In genomic region chr6:72238900-72239299, GRCh38 we compare ENCODE assay signal across 16 cellular contexts.
DNase-seq lines count a peak whose midpoint lies in the region; ATAC-seq and TF ChIP-seq lines count a peak whose summit lies in the region.
"Had no signal": no experiment of that assay in that cellular context is flagged by ENCODE, and none has a peak within 500 bp of the region (broad histone marks: within the 10 kb centered on the region; RNA-seq: fewer than 3 reads in every experiment).

No MANE protein-coding gene starts in this region.

- intact Hi-C loops in IMR-90 (cut with micrococcal nuclease) = no loop called here
- intact Hi-C loops in testis (cut with DNase I; ENCODE audit: low total_unique reads) = no loop called here

- no peak overlapping the region for H3K56ac ChIP-seq in IMR-90 (ENCODE audit: extremely low read depth, insufficient read depth, low read length)

- no peak overlapping the region for H3K23ac ChIP-seq in IMR-90 (ENCODE audit: low read depth, low read length)

- no peak overlapping the region for H2BK15ac ChIP-seq in IMR-90 (ENCODE audit: low read depth, low read length)

- H2AK5ac ChIP-seq in IMR-90 (ENCODE audit: low read depth, low read length) = no peak overlapping the region

- no peak overlapping the region for H4K5ac ChIP-seq in IMR-90 (ENCODE audit: low read depth, low read length)

- POLR2A ChIA-PET in IMR-90 (lab: Charles Lee; ENCODE audit: unreplicated experiment) = no interaction called here

- H3K18ac ChIP-seq in IMR-90 (ENCODE audit: low read depth, low read length) = no peak overlapping the region

- H4K8ac ChIP-seq in IMR-90 (ENCODE audit: low read depth in 2 of 2, low read length in 2 of 2) = no peak overlapping the region

- no peak overlapping the region for H3K14ac ChIP-seq in IMR-90 (replicated peaks; ENCODE audit: low read depth, low read length)

- CTCF ChIA-PET in IMR-90 (lab: Yijun Ruan, JAX) = no interaction called here

- H3K9me1 ChIP-seq in IMR-90 (ENCODE audit: insufficient read depth, low read length) = 0 out of 2 replicates have a peak, but pooled peaks cover 4% of the 10 kb centered on the region

- no peak overlapping the region for H2BK5ac ChIP-seq in IMR-90 (ENCODE audit: low read depth, low read length, poor library complexity, severe bottlenecking)

- no peak overlapping the region for H2BK120ac ChIP-seq in IMR-90 (ENCODE audit: low read depth, low read length)

- DNase-seq in IMR-90 (peak; percentile 69), astrocyte of the spinal cord (ENCODE audit: low read depth, low spot score) (peak; percentile 42), foreskin fibroblast (peak; percentile 3 to 50), iPS-NIHi11 (ENCODE audit: low spot score) (no peak), testis (no peak), COLO668 (lab: John Stamatoyannopoulos, UW; ENCODE audit: unreplicated experiment) (no peak)
- DNase-seq in activated CD4-positive, alpha-beta T cell treated with anti-CD3 and anti-CD28 coated beads, Interleukin-2, amount 50 U/mL, for 4 hours = no peak
- DNase-seq: CD8-positive, alpha-beta memory T cell; DMS 273 treated with DMSO at 0.1 percent for 48 hours; H9; MV-4-11; NCI-H1436 treated with DMSO at 0.1 percent for 48 hours; NCI-H2081 treated with DMSO at 0.1 percent for 48 hours; NCI-H524 treated with DMSO at 0.1 percent for 48 hours had no signal

- H3K27me3 ChIP-seq in IMR-90 (ENCODE audit: control insufficient read depth, insufficient read depth, low read length) (no peaks in the 10 kb centered on the region), testis (no peaks in the 10 kb centered on the region)
- H3K27me3 ChIP-seq: BLaER1 had no signal

- H3K4me1 ChIP-seq in IMR-90 (ENCODE audit: control insufficient read depth, insufficient read depth, low read length) (peaks cover 2% of the 10 kb centered on the region; the same call in 1 of the 2 replicates), testis (no peaks in the 10 kb centered on the region)

- no peak for TF ChIP-seq RAD21 in IMR-90 (IDR thresholded peaks at IDR 0.05; ENCODE audit: low read length)

- BruUV-seq in IMR-90 (replicated peaks; lab: Mats Ljungman, UMichigan) = no TSS peak

- H3K79me1 ChIP-seq in IMR-90 (ENCODE audit: low read depth in 1 of 2, low read length in 2 of 2) = no peaks in the 10 kb centered on the region

- H3K4me2 ChIP-seq in IMR-90 (ENCODE audit: low read depth, low read length) = no peak overlapping the region
- H3K4me2 ChIP-seq: BLaER1 had no signal

- in situ Hi-C loops in IMR-90 (cut with MboI; ENCODE audit: low sequenced_read_pairs) = no loop called here
- in situ Hi-C loops in astrocyte of the spinal cord (cut with HindIII; ENCODE audit: low sequenced_read_pairs) = no loop called here

- H4K20me1 ChIP-seq in IMR-90 (ENCODE audit: insufficient read depth, low read length) = no peaks in the 10 kb centered on the region
- H4K20me1 ChIP-seq: BLaER1 had no signal

- TF ChIP-seq CTCF in IMR-90 (conservative IDR thresholded peaks at IDR 0.05; ENCODE audit: low read depth, low read length) = no peak
- TF ChIP-seq CTCF in astrocyte of the spinal cord (IDR thresholded peaks at IDR 0.05; ENCODE audit: low read depth, low read length) = no peak
- no peak for TF ChIP-seq CTCF in foreskin fibroblast (IDR thresholded peaks at IDR 0.05; ENCODE audit: low read depth, low read length)
- no peak for TF ChIP-seq CTCF in testis (IDR thresholded peaks at IDR 0.05)

- H2BK20ac ChIP-seq in IMR-90 (ENCODE audit: low read depth, low read length) = no peak overlapping the region

- no peak overlapping the region for H2AK9ac ChIP-seq in IMR-90 (replicated peaks; ENCODE audit: low read depth, low read length, poor library complexity)

- H3K36me3 ChIP-seq in IMR-90 (ENCODE audit: control insufficient read depth, insufficient read depth, low read length) (no peaks in the 10 kb centered on the region), testis (ENCODE audit: low read depth, missing control alignments) (no peaks in the 10 kb centered on the region)
- H3K36me3 ChIP-seq: BLaER1 had no signal

- dilution Hi-C loops in IMR-90 (cut with HindIII; ENCODE audit: low sequenced_read_pairs, unreplicated experiment) = no loop called here

- no peak overlapping the region for H3K4ac ChIP-seq in IMR-90 (ENCODE audit: low read depth, low read length)

- no peak overlapping the region for H2AFZ ChIP-seq in IMR-90 (replicated peaks; ENCODE audit: low read length, poor library complexity)

- no peak overlapping the region for H3K9ac ChIP-seq in IMR-90 (ENCODE audit: low read depth, low read length)
- H3K9ac ChIP-seq: BLaER1 had no signal

- H3K4me3 ChIP-seq in IMR-90 (ENCODE audit: insufficient read depth, low read depth, low read length) = no peak overlapping the region
- H3K4me3 ChIP-seq in astrocyte of the spinal cord (ENCODE audit: low read depth, low read length) = no peak overlapping the region
- H3K4me3 ChIP-seq in foreskin fibroblast (ENCODE audit: low read depth in 1 of 2, low read length in 2 of 2) = no peak overlapping the region
- H3K4me3 ChIP-seq in testis = no peak overlapping the region
- H3K4me3 ChIP-seq: BLaER1, GM12878 had no signal

- no peak overlapping the region for H3K27ac ChIP-seq in IMR-90 (ENCODE audit: insufficient read depth, low read length)
- no peak overlapping the region for H3K27ac ChIP-seq in testis
- H3K27ac ChIP-seq: BLaER1 had no signal

- no peak overlapping the region for H4K91ac ChIP-seq in IMR-90 (ENCODE audit: insufficient read depth, low read depth, low read length)

- no peak for TF ChIP-seq POLR2A in IMR-90 (IDR thresholded peaks at IDR 0.05; ENCODE audit: low read depth, low read length)
- no peak for TF ChIP-seq POLR2A in testis (IDR thresholded peaks at IDR 0.05)

- no CpG with 5 or more reads among the region's 1 CpG for WGBS in IMR-90 (ENCODE audit: extremely low coverage in 2 of 2, insufficient read length in 1 of 2), 2 experiments
- WGBS in testis, 2 donors = 87 to 94% methylated on average over 1 of the region's 1 CpG

- H3K9me3 ChIP-seq in IMR-90 (ENCODE audit: control insufficient read depth, insufficient read depth, low read length) (no peaks in the 10 kb centered on the region), testis (no peaks in the 10 kb centered on the region)
- H3K9me3 ChIP-seq: BLaER1 had no signal

- peak; percentile 59 for ATAC-seq in IMR-90 (ENCODE audit: low read depth)
- ATAC-seq: GM12878 had no signal

TF ChIP-seq in IMR-90, 13 proteins besides CTCF, POLR2A, EP300 and RAD21:
- TF ChIP-seq RCOR1 (IDR thresholded peaks at IDR 0.05; ENCODE audit: insufficient replicate concordance, low read length) (no peak), SMC3 (IDR thresholded peaks at IDR 0.05; ENCODE audit: low read depth, low read length) (no peak), MAZ (IDR thresholded peaks at IDR 0.05; ENCODE audit: borderline replicate concordance, low read depth, low read length) (no peak), MXI1 (IDR thresholded peaks at IDR 0.05; ENCODE audit: borderline replicate concordance, low read depth, low read length) (no peak), BHLHE40 (IDR thresholded peaks at IDR 0.05; ENCODE audit: low read depth, low read length) (no peak), ELK1 (IDR thresholded peaks at IDR 0.05; ENCODE audit: borderline replicate concordance, low read depth, low read length) (no peak), CEBPB (IDR thresholded peaks at IDR 0.05; ENCODE audit: low read depth, low read length) (no peak), MAFK (IDR thresholded peaks at IDR 0.05; ENCODE audit: low read depth, low read length) (no peak), NFE2L2 (IDR thresholded peaks at IDR 0.05; ENCODE audit: low read depth, low read length) (no peak)

Comparison
In these comparisons a context has a peak if more than half of its experiments do, and no peak if none do; other contexts are left out.
1. DNase-seq: peak in IMR-90 (single experiment), astrocyte of the spinal cord (single experiment) and foreskin fibroblast (2 of 2); none in iPS-NIHi11 (single experiment), activated CD4-positive, alpha-beta T cell treated with anti-CD3 and anti-CD28 coated beads, Interleukin-2, amount 50 U/mL, for 4 hours (0 of 2), testis (single experiment) and COLO668 (single experiment).